ENCODE assay signal across 1 cellular context in the genomic region with DNA sequence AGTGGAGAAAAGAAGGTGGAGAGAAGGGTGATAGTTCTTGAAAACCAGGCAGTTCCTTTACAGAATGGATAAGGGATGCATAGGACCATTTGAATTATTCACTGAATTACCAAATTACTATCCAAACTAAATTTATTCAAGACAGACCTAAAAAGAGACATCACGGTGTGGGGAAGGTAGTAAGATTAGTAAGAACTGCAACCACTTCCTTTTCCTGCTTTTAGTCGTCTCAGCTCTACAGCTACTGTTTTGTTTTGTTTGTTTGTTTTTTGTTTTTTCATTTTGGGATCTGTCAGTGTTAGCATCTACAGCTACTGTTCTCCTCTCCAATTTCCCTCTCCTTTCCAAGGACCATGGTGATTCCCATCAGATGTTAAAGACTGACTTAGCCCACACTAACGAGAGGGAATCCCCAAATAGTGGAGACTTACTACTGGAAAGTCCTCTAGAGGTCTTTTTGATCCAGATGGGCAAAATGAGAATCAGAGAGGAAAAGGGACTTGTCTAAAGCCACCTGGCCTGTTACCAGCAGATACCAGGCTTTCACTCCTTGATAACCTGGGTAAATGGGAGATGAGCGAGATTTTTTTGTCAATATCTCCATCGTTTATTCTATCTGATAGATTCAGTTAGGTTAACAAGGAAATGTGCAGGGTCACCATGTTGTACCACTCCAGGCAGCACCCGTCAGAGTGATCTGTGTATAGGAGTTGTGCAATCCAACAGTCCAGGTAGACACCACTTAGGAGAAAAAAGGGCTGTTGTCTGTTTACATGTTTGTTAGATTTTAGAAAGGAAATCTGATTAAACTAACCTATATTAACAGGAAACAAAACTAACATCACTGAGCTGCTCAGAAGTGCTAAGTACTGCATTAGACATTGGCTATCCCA.
TF ChIP-seq lines count a peak whose summit lies in the region.

No MANE protein-coding gene starts in this region.

TF ChIP-seq in GM23338, 12 proteins besides CTCF, POLR2A, EP300 and RAD21 (continued from another document):
- TF ChIP-seq, protein P1, sequence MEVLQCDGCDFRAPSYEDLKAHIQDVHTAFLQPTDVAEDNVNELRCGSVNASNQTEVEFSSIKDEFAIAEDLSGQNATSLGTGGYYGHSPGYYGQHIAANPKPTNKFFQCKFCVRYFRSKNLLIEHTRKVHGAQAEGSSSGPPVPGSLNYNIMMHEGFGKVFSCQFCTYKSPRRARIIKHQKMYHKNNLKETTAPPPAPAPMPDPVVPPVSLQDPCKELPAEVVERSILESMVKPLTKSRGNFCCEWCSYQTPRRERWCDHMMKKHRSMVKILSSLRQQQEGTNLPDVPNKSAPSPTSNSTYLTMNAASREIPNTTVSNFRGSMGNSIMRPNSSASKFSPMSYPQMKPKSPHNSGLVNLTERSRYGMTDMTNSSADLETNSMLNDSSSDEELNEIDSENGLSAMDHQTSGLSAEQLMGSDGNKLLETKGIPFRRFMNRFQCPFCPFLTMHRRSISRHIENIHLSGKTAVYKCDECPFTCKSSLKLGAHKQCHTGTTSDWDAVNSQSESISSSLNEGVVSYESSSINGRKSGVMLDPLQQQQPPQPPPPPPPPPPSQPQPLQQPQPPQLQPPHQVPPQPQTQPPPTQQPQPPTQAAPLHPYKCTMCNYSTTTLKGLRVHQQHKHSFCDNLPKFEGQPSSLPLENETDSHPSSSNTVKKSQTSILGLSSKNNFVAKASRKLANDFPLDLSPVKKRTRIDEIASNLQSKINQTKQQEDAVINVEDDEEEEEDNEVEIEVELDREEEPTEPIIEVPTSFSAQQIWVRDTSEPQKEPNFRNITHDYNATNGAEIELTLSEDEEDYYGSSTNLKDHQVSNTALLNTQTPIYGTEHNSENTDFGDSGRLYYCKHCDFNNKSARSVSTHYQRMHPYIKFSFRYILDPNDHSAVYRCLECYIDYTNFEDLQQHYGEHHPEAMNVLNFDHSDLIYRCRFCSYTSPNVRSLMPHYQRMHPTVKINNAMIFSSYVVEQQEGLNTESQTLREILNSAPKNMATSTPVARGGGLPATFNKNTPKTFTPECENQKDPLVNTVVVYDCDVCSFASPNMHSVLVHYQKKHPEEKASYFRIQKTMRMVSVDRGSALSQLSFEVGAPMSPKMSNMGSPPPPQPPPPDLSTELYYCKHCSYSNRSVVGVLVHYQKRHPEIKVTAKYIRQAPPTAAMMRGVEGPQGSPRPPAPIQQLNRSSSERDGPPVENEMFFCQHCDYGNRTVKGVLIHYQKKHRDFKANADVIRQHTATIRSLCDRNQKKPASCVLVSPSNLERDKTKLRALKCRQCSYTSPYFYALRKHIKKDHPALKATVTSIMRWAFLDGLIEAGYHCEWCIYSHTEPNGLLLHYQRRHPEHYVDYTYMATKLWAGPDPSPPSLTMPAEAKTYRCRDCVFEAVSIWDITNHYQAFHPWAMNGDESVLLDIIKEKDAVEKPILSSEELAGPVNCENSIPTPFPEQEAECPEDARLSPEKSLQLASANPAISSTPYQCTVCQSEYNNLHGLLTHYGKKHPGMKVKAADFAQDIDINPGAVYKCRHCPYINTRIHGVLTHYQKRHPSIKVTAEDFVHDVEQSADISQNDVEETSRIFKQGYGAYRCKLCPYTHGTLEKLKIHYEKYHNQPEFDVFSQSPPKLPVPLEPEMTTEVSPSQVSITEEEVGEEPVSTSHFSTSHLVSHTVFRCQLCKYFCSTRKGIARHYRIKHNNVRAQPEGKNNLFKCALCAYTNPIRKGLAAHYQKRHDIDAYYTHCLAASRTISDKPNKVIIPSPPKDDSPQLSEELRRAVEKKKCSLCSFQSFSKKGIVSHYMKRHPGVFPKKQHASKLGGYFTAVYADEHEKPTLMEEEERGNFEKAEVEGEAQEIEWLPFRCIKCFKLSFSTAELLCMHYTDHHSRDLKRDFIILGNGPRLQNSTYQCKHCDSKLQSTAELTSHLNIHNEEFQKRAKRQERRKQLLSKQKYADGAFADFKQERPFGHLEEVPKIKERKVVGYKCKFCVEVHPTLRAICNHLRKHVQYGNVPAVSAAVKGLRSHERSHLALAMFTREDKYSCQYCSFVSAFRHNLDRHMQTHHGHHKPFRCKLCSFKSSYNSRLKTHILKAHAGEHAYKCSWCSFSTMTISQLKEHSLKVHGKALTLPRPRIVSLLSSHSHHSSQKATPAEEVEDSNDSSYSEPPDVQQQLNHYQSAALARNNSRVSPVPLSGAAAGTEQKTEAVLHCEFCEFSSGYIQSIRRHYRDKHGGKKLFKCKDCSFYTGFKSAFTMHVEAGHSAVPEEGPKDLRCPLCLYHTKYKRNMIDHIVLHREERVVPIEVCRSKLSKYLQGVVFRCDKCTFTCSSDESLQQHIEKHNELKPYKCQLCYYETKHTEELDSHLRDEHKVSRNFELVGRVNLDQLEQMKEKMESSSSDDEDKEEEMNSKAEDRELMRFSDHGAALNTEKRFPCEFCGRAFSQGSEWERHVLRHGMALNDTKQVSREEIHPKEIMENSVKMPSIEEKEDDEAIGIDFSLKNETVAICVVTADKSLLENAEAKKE (CRISPR knock-in tag; IDR thresholded peaks at IDR 0.05), result no peak
- TF ChIP-seq EZH2phosphoT487 (IDR thresholded peaks at IDR 0.05; ENCODE audit: unreplicated experiment) (no peak), ZNF114 (CRISPR knock-in tag; IDR thresholded peaks at IDR 0.05) (no peak), STAT1 (IDR thresholded peaks at IDR 0.05; ENCODE audit: unreplicated experiment) (no peak), ZNF331 (CRISPR knock-in tag; IDR thresholded peaks at IDR 0.05; ENCODE audit: low read depth) (no peak)
- TF ChIP-seq, protein P2, sequence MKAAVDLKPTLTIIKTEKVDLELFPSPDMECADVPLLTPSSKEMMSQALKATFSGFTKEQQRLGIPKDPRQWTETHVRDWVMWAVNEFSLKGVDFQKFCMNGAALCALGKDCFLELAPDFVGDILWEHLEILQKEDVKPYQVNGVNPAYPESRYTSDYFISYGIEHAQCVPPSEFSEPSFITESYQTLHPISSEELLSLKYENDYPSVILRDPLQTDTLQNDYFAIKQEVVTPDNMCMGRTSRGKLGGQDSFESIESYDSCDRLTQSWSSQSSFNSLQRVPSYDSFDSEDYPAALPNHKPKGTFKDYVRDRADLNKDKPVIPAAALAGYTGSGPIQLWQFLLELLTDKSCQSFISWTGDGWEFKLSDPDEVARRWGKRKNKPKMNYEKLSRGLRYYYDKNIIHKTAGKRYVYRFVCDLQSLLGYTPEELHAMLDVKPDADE (IDR thresholded peaks at IDR 0.05), result no peak
